Comparison of ENCODE assay signal across 8 cellular contexts in genomic region chrX:149950681-149951080, GRCh38. TPM values are rescaled to one million over a fixed set of nuclear protein-coding genes. Genes with fewer than 3 reads are reported as not detected.
A peak's percentile ranks its signal among the peaks of the same experiment; 100 is the strongest.
DNase-seq lines count a peak whose midpoint lies in the region; ATAC-seq and TF ChIP-seq lines count a peak whose summit lies in the region.

No MANE protein-coding gene starts in this region.

- DNase-seq in CD1c-positive myeloid dendritic cell (ENCODE audit: extremely low spot score) (peak; percentile 13), H7 (peak; percentile 18), RWPE1 (ENCODE audit: low spot score) (peak; percentile 9), foreskin keratinocyte (no peak), smooth muscle cell of the brain vasculature (ENCODE audit: low read depth, low spot score) (peak; percentile 20), mesenteric fat pad (ENCODE audit: low spot score) (no peak), NCI-H1930 (lab: John Stamatoyannopoulos, UW) (no peak)

- TF ChIP-seq CTCF in RWPE1 (conservative IDR thresholded peaks at IDR 0.05; ENCODE audit: low read depth): peak; percentile 48; the same call in 1 of the 2 replicates
- TF ChIP-seq CTCF in foreskin keratinocyte (conservative IDR thresholded peaks at IDR 0.05): peak; percentile 55

- H3K27me3 ChIP-seq in H7 (ENCODE audit: control insufficient read depth, insufficient read depth, low read length) (no peaks in the 10 kb centered on the region), foreskin keratinocyte (no peaks in the 10 kb centered on the region)

- no peaks in the 10 kb centered on the region for H3K4me1 ChIP-seq in foreskin keratinocyte

- CTCF ChIA-PET in RWPE1 (lab: Yijun Ruan, JAX): no interaction called here

- ATAC-seq in foreskin keratinocyte: no peak
- ATAC-seq in GM18498 (IDR thresholded peaks at IDR 0.05; ENCODE audit: unreplicated experiment): no peak

- no peak overlapping the region for H3K4me3 ChIP-seq in H7 (ENCODE audit: insufficient read depth, low read depth, low read length)

- POLR2A ChIA-PET in RWPE1 (lab: Yijun Ruan, JAX; ENCODE audit: low non-redundant PET): no interaction called here

- H3K27ac ChIP-seq in RWPE1 (no peak overlapping the region), foreskin keratinocyte (no peak overlapping the region)

- peaks cover 11% of the 10 kb centered on the region for H3K36me3 ChIP-seq in H7 (replicated peaks; ENCODE audit: control insufficient read depth, insufficient read depth, low read length)

RNA-seq across cellular contexts. Expression of gene EOLA2, which starts 12.4 kb away (rescaled TPM):
- total RNA-seq in H7 (2014; rRNA removed; shearing (Covaris generic)): 43.6 and 58.8 TPM in 2 replicates
- total RNA-seq in foreskin keratinocyte (20.7 and 22.5 TPM in 2 replicates), mesenteric fat pad (37.6 TPM)
- polyA plus RNA-seq in foreskin keratinocyte: 32.9 and 34.1 TPM in 2 replicates

RNA-seq across cellular contexts. Expression of gene HSFX4, which starts 21.3 kb away (rescaled TPM):
- total RNA-seq in H7 (2014; rRNA removed; shearing (Covaris generic)): not detected in 2 replicates
- total RNA-seq in foreskin keratinocyte: not detected in 2 replicates
- polyA plus RNA-seq in foreskin keratinocyte: not detected in 2 replicates
- total RNA-seq in mesenteric fat pad: not detected

Comparison
In these comparisons a context has a peak if more than half of its experiments do, and no peak if none do; other contexts are left out.
1. DNase-seq: peak in CD1c-positive myeloid dendritic cell (single experiment), H7 (single experiment), RWPE1 (single experiment) and smooth muscle cell of the brain vasculature (single experiment); none in foreskin keratinocyte (0 of 2), mesenteric fat pad (single experiment) and NCI-H1930 (0 of 2).